Comparison of ENCODE assay signal across 26 cellular contexts in genomic region chr3:69485489-69485888, GRCh38.
"Had no signal": no experiment of that assay in that cellular context is flagged by ENCODE, and none has a peak within 500 bp of the region (broad histone marks: within the 10 kb centered on the region; RNA-seq: fewer than 3 reads in every experiment).

No MANE protein-coding gene starts in this region.

- H3K27me3 ChIP-seq: ascending aorta, body of pancreas, Peyer's patch had no signal

- ATAC-seq: activated CD8-positive, alpha-beta memory T cell treated with anti-CD3 and anti-CD28 coated beads, Interleukin-2, amount 10 ng/mL, durations not matched to agents 7 days and 5 days; activated naive CD4-positive, alpha-beta T cell treated with anti-CD3 and anti-CD28 coated beads, Interleukin-2, amount 50 U/mL, for 72 hours; activated naive CD8-positive, alpha-beta T cell treated with anti-CD3 and anti-CD28 coated beads, Interleukin-2, amount 50 U/mL, for 24 hours; body of pancreas; K562; T-cell had no signal

- H3K36me3 Mint-ChIP-seq: activated CD8-positive, alpha-beta memory T cell treated with anti-CD3 and anti-CD28 coated beads, Interleukin-2, amount 10 ng/mL, durations not matched to agents 7 days and 5 days; T-cell had no signal

- H3K4me3 Mint-ChIP-seq: activated B cell treated with CpG ODN at 0.5 μM for 24 hours; activated CD4-positive, alpha-beta T cell treated with anti-CD3 and anti-CD28 coated beads, Interleukin-2, amount 10 ng/mL, durations not matched to agents 24 days and 14 days; activated CD8-positive, alpha-beta memory T cell treated with anti-CD3 and anti-CD28 coated beads, Interleukin-2, amount 10 ng/mL, durations not matched to agents 7 days and 5 days; activated naive CD8-positive, alpha-beta T cell treated with anti-CD3 and anti-CD28 coated beads, Interleukin-2, amount 50 U/mL, for 24 hours; activated T-cell treated with anti-CD3 and anti-CD28 coated beads, Interleukin-2, amount 50 U/mL, for 24 hours; T-cell had no signal

- H3K4me1 ChIP-seq: ascending aorta, Peyer's patch had no signal

- DNase-seq: activated B cell treated with CpG ODN at 0.5 μM for 24 hours; activated CD4-positive, alpha-beta T cell treated with anti-CD3 and anti-CD28 coated beads for 1 hour; activated CD4-positive, alpha-beta T cell treated with anti-CD3 and anti-CD28 coated beads, Interleukin-2, amount 10 ng/mL, durations not matched to agents 24 days and 14 days; activated CD4-positive, alpha-beta T cell treated with anti-CD3 and anti-CD28 coated beads, Interleukin-2, amount 50 U/mL, for 48 hours; activated CD8-positive, alpha-beta memory T cell treated with anti-CD3 and anti-CD28 coated beads, Interleukin-2, amount 10 ng/mL, durations not matched to agents 7 days and 5 days; activated effector memory CD4-positive, alpha-beta T cell treated with anti-CD3 and anti-CD28 coated beads, Interleukin-2, amount 50 U/mL, for 16 hours; activated naive CD4-positive, alpha-beta T cell treated with Interleukin-2 at 50 U/mL for 16 hours; activated naive CD8-positive, alpha-beta T cell treated with anti-CD3 and anti-CD28 coated beads, Interleukin-2, amount 50 U/mL, for 24 hours; activated T-cell treated with anti-CD3 and anti-CD28 coated beads, Interleukin-2, amount 50 U/mL, for 24 hours; amniotic stem cell; body of pancreas; Kasumi-1; NCI-H1105 treated with DMSO at 0.1 percent for 48 hours; NCI-H1436 treated with DMSO at 0.1 percent for 48 hours; NCI-H187; NCI-H2081; NCI-H446; NCI-H524; Peyer's patch; T-cell; T-helper 2 cell; T1000 had no signal

- H3K36me3 ChIP-seq: ascending aorta, Peyer's patch had no signal

- H3K9me3 Mint-ChIP-seq: activated B cell treated with CpG ODN at 0.5 μM for 24 hours; activated CD4-positive, alpha-beta T cell treated with anti-CD3 and anti-CD28 coated beads, Interleukin-2, amount 10 ng/mL, durations not matched to agents 24 days and 14 days; activated naive CD4-positive, alpha-beta T cell treated with anti-CD3 and anti-CD28 coated beads, Interleukin-2, amount 50 U/mL, for 72 hours; activated naive CD8-positive, alpha-beta T cell treated with anti-CD3 and anti-CD28 coated beads, Interleukin-2, amount 50 U/mL, for 24 hours; activated T-cell treated with anti-CD3 and anti-CD28 coated beads, Interleukin-2, amount 50 U/mL, for 24 hours; T-cell had no signal

- H3K27ac Mint-ChIP-seq: activated B cell treated with CpG ODN at 0.5 μM for 24 hours; activated CD4-positive, alpha-beta T cell treated with anti-CD3 and anti-CD28 coated beads, Interleukin-2, amount 10 ng/mL, durations not matched to agents 24 days and 14 days; activated CD8-positive, alpha-beta memory T cell treated with anti-CD3 and anti-CD28 coated beads, Interleukin-2, amount 10 ng/mL, durations not matched to agents 7 days and 5 days; activated naive CD8-positive, alpha-beta T cell treated with anti-CD3 and anti-CD28 coated beads, Interleukin-2, amount 50 U/mL, for 24 hours; activated T-cell treated with anti-CD3 and anti-CD28 coated beads, Interleukin-2, amount 50 U/mL, for 24 hours; T-cell had no signal

- H3K27ac ChIP-seq: ascending aorta, body of pancreas, Peyer's patch, SK-N-MC had no signal

- H3K9me3 ChIP-seq: ascending aorta, body of pancreas, Peyer's patch had no signal

- H3K27me3 Mint-ChIP-seq: activated CD8-positive, alpha-beta memory T cell treated with anti-CD3 and anti-CD28 coated beads, Interleukin-2, amount 10 ng/mL, durations not matched to agents 7 days and 5 days had no signal

- H3K4me1 Mint-ChIP-seq: activated B cell treated with CpG ODN at 0.5 μM for 24 hours; activated CD4-positive, alpha-beta T cell treated with anti-CD3 and anti-CD28 coated beads, Interleukin-2, amount 10 ng/mL, durations not matched to agents 24 days and 14 days; activated CD8-positive, alpha-beta memory T cell treated with anti-CD3 and anti-CD28 coated beads, Interleukin-2, amount 10 ng/mL, durations not matched to agents 7 days and 5 days; activated naive CD8-positive, alpha-beta T cell treated with anti-CD3 and anti-CD28 coated beads, Interleukin-2, amount 50 U/mL, for 24 hours; T-cell had no signal

- H3K4me3 ChIP-seq: ascending aorta, body of pancreas, K562, Peyer's patch, SK-N-MC had no signal
